Comparison of ENCODE assay signal across 8 cellular contexts in the genomic region with DNA sequence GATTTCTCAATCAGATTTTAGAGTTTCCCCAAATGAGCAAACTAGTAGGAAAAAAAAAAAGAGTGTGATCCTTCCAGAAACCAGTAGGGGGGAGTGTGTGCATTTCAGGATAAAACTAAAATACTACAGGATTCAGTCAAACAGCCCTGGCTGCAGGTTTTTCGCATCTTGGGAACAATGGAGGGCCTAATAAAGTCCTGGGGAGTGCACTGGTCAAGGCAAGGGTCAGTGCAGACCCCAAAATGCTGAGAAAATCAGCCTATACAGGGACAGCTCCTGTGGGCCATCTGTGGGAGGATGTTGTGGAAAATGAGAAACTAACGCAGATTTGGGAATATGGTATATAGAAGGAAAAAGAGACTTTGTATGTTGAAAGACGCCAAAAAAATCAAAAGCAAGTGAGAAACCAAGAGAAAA. TPM values are rescaled to one million over a fixed set of nuclear protein-coding genes. Genes with fewer than 3 reads are reported as not detected.
DNase-seq lines count a peak whose midpoint lies in the region; ATAC-seq and TF ChIP-seq lines count a peak whose summit lies in the region.

No MANE protein-coding gene starts in this region.

- no peaks in the 10 kb centered on the region for H3K36me3 ChIP-seq in BE2C
- H3K36me3 ChIP-seq in HCT116 (ENCODE audit: control insufficient read depth in 1 of 2, insufficient read depth in 2 of 2, low read length in 2 of 2): no peaks in the 10 kb centered on the region

- H3K4me2 ChIP-seq in HCT116 (ENCODE audit: low read length): no peak overlapping the region

- CTCF ChIA-PET in HCT116 (lab: Charles Lee): interaction anchor here (0.8 to 1.0 kb wide), 2 partner anchors 12 to 22 kb away, joined by 3 to 4 read pairs; a partner anchor contains a TSS

- H4K20me1 ChIP-seq in HCT116 (ENCODE audit: insufficient read depth): no peaks in the 10 kb centered on the region

- DNase-seq in BE2C (no peak), HCT116 (ENCODE audit: low read depth, low spot score) (no peak), OCI-M1 (lab: John Stamatoyannopoulos, UW) (peak; percentile 53), erythroblast (lab: John Stamatoyannopoulos, UW) (peak; percentile 5 to 20), renal cortical epithelial cell (ENCODE audit: low read depth) (peak; percentile 41), posterior vena cava (ENCODE audit: low spot score) (no peak), COLO668 (lab: John Stamatoyannopoulos, UW; ENCODE audit: unreplicated experiment) (no peak)

- intact Hi-C loops in HCT116 (cut with micrococcal nuclease) (loop anchor here (10.0 kb wide), 1 partner anchor 150 kb away; no protein-coding TSS in a partner anchor), posterior vena cava (cut with DNase I) (no loop called here)

- H2AFZ ChIP-seq in HCT116 (ENCODE audit: low read depth, low read length, poor library complexity, severe bottlenecking): no peak overlapping the region

- H3K4me3 ChIP-seq in BE2C (ENCODE audit: low read depth, low read length) (no peak overlapping the region), HCT116 (replicated peaks in 1 of 2; ENCODE audit: low read depth in 1 of 2, low read length in 2 of 2) (no peak overlapping the region)

- no peaks in the 10 kb centered on the region for H3K9me2 ChIP-seq in HCT116 (ENCODE audit: insufficient read depth)

- no peaks in the 10 kb centered on the region for H3K9me3 ChIP-seq in BE2C
- H3K9me3 ChIP-seq in HCT116 (ENCODE audit: control insufficient read depth in 1 of 2, insufficient read depth in 1 of 2, low read depth in 1 of 2, low read length in 2 of 2): no peaks in the 10 kb centered on the region

- peak; percentile 69 for TF ChIP-seq RAD21 in HCT116 (IDR thresholded peaks at IDR 0.05; ENCODE audit: low read depth)

- RAD21 ChIA-PET in HCT116 (lab: Charles Lee; ENCODE audit: low non-redundant PET in 1 of 2, low total read pairs in 2 of 2, uncharacterized antibody in 2 of 2, unreplicated experiment in 2 of 2): no interaction called here

- TF ChIP-seq POLR2A in HCT116 (IDR thresholded peaks at IDR 0.05; ENCODE audit: borderline replicate concordance, extremely low read depth, insufficient read depth, insufficient read length) (no peak), erythroblast (IDR thresholded peaks at IDR 0.05; ENCODE audit: low read length) (no peak)

- no peaks in the 10 kb centered on the region for H3K79me2 ChIP-seq in HCT116 (ENCODE audit: insufficient read depth, low read length)

- POLR2A ChIA-PET in HCT116 (lab: Charles Lee): no interaction called here

- BruUV-seq in HCT116 (replicated peaks; lab: Mats Ljungman, UMichigan): no TSS peak

- peak; percentile 76 for ATAC-seq in HCT116
- no peak for ATAC-seq in GM18511 (IDR thresholded peaks at IDR 0.05; ENCODE audit: unreplicated experiment)

- peak; percentile 72 for TF ChIP-seq CTCF in BE2C (IDR thresholded peaks at IDR 0.05; ENCODE audit: low read depth, low read length)
- peak; percentile 65; a peak in 5 of 6 replicates for TF ChIP-seq CTCF in HCT116 (IDR thresholded peaks at IDR 0.05 in 2 of 3, conservative IDR thresholded peaks at IDR 0.05 in 1 of 3; ENCODE audit: borderline replicate concordance in 1 of 3, insufficient read depth in 1 of 3, low read depth in 2 of 3, low read length in 2 of 3)

- H3K4me1 ChIP-seq in BE2C: no peaks in the 10 kb centered on the region
- H3K4me1 ChIP-seq in HCT116 (ENCODE audit: control insufficient read depth in 1 of 2, insufficient read depth in 2 of 2, low read length in 2 of 2): no peaks in the 10 kb centered on the region

- H3K27ac ChIP-seq in HCT116 (ENCODE audit: low read depth, low read length): no peak overlapping the region

- no peak overlapping the region for H3K9ac ChIP-seq in HCT116 (ENCODE audit: low read length)

- H3K27me3 ChIP-seq in BE2C: no peaks in the 10 kb centered on the region
- H3K27me3 ChIP-seq in HCT116 (ENCODE audit: insufficient read depth, low read length): no peaks in the 10 kb centered on the region

TF ChIP-seq in HCT116, 20 proteins besides CTCF, POLR2A, EP300 and RAD21:
- TF ChIP-seq ELF1 (IDR thresholded peaks at IDR 0.05; ENCODE audit: borderline replicate concordance, low read depth) (no peak), JUND (IDR thresholded peaks at IDR 0.05) (no peak)
- TF ChIP-seq, protein P1, sequence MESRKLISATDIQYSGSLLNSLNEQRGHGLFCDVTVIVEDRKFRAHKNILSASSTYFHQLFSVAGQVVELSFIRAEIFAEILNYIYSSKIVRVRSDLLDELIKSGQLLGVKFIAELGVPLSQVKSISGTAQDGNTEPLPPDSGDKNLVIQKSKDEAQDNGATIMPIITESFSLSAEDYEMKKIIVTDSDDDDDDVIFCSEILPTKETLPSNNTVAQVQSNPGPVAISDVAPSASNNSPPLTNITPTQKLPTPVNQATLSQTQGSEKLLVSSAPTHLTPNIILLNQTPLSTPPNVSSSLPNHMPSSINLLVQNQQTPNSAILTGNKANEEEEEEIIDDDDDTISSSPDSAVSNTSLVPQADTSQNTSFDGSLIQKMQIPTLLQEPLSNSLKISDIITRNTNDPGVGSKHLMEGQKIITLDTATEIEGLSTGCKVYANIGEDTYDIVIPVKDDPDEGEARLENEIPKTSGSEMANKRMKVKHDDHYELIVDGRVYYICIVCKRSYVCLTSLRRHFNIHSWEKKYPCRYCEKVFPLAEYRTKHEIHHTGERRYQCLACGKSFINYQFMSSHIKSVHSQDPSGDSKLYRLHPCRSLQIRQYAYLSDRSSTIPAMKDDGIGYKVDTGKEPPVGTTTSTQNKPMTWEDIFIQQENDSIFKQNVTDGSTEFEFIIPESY (IDR thresholded peaks at IDR 0.05; ENCODE audit: extremely low read depth, insufficient replicate concordance, low read length): no peak
TF ChIP-seq in HCT116: peak in this region for 0.

RNA-seq across cellular contexts. Expression of a gene that starts 22.2 kb away (rescaled TPM):
- polyA plus RNA-seq in BE2C (2012; ENCODE audit: insufficient read depth, insufficient read length, low read depth): 59.7 TPM
- total RNA-seq in HCT116 (2021; ENCODE audit: unreplicated experiment) (45.3 TPM), renal cortical epithelial cell (36.5 and 55.6 TPM in 2 replicates), posterior vena cava (10 to 100 TPM; 29.4 to 35.6 TPM)
- polyA plus RNA-seq in HCT116 (2012): 47.3 and 47.7 TPM in 2 replicates

RNA-seq across cellular contexts. Expression of a gene that starts 23.3 kb away (rescaled TPM):
- not detected for polyA plus RNA-seq in BE2C (2012; ENCODE audit: insufficient read depth, insufficient read length, low read depth)
- total RNA-seq in HCT116 (2021; ENCODE audit: unreplicated experiment) (0.10 TPM), renal cortical epithelial cell (not detected in 2 replicates), posterior vena cava (not detected)
- polyA plus RNA-seq in HCT116 (2012): not detected in 2 replicates

Comparison
In these comparisons a context has a peak if more than half of its experiments do, and no peak if none do; other contexts are left out.
1. DNase-seq: peak in OCI-M1 (single experiment), erythroblast (2 of 2) and renal cortical epithelial cell (single experiment); none in BE2C (single experiment), HCT116 (single experiment), posterior vena cava (single experiment) and COLO668 (single experiment).